Comparison of ENCODE assay signal across 8 cellular contexts in genomic region chr1:154219511-154219910, GRCh38. TPM values are rescaled to one million over a fixed set of nuclear protein-coding genes. Genes with fewer than 3 reads are reported as not detected.
A peak's percentile ranks its signal among the peaks of the same experiment; 100 is the strongest.
DNase-seq lines count a peak whose midpoint lies in the region; ATAC-seq, FAIRE-seq and TF ChIP-seq lines count a peak whose summit lies in the region.

No MANE protein-coding gene starts in this region.

- H3K4me2 ChIP-seq in BLaER1: peak overlapping the region; percentile 77

- no peak for FAIRE-seq in H54 (lab: Jason Lieb, UNC)

- peak overlapping the region; percentile 98 for H3K27ac ChIP-seq in BLaER1
- peak overlapping the region; percentile 99 for H3K27ac ChIP-seq in HUES6 (ENCODE audit: low read depth, low read length)
- peak overlapping the region; percentile 99 for H3K27ac ChIP-seq in stomach smooth muscle (ENCODE audit: low read length)

- peaks cover 76% of the 10 kb centered on the region for H4K20me1 ChIP-seq in BLaER1

- peak overlapping the region; percentile 92 for H3K4me3 ChIP-seq in BLaER1
- peak overlapping the region; percentile 99 for H3K4me3 ChIP-seq in HUES6 (ENCODE audit: low read depth, low read length)
- H3K4me3 ChIP-seq in adipocyte (ENCODE audit: low read length): peak overlapping the region; percentile 99
- peak overlapping the region; percentile 91 for H3K4me3 ChIP-seq in kidney epithelial cell (ENCODE audit: low read depth, low read length)
- peak overlapping the region; percentile 93 to 99 for H3K4me3 ChIP-seq in stomach smooth muscle (ENCODE audit: low read length in 2 of 2)

- H3K27me3 ChIP-seq in BLaER1 (no peaks in the 10 kb centered on the region), HUES6 (ENCODE audit: control insufficient read depth, insufficient read depth, low read length) (no peaks in the 10 kb centered on the region), adipocyte (replicated peaks; ENCODE audit: control insufficient read depth, insufficient read depth, low read length) (no peaks in the 10 kb centered on the region), kidney epithelial cell (ENCODE audit: control insufficient read depth, insufficient read depth, low read length) (no peaks in the 10 kb centered on the region), stomach smooth muscle (ENCODE audit: control insufficient read depth in 1 of 2, insufficient read depth in 2 of 2, low read length in 2 of 2) (no peaks in the 10 kb centered on the region)

- DNase-seq in adipocyte (ENCODE audit: low read depth) (peak; percentile 19), kidney epithelial cell (ENCODE audit: low read depth) (no peak), OCI-M2 (lab: John Stamatoyannopoulos, UW; ENCODE audit: unreplicated experiment) (no peak), H54 (ENCODE audit: insufficient read length, low spot score) (no peak)

- ATAC-seq in GM21360 (IDR thresholded peaks at IDR 0.05; ENCODE audit: unreplicated experiment): no peak

- no peak for TF ChIP-seq CTCF in kidney epithelial cell (IDR thresholded peaks at IDR 0.05; ENCODE audit: insufficient read depth, low read length, poor library complexity, severe bottlenecking)

- H3K9ac ChIP-seq in BLaER1 (peak overlapping the region; percentile 99), HUES6 (ENCODE audit: low read length) (peak overlapping the region; percentile 100), adipocyte (ENCODE audit: low read length) (peak overlapping the region; percentile 100), stomach smooth muscle (ENCODE audit: low read length in 2 of 2) (peak overlapping the region; percentile 100)

- peaks cover 44% of the 10 kb centered on the region for H3K4me1 ChIP-seq in BLaER1
- peaks cover 22% of the 10 kb centered on the region for H3K4me1 ChIP-seq in HUES6 (ENCODE audit: control insufficient read depth, insufficient read depth, low read length)
- H3K4me1 ChIP-seq in adipocyte (ENCODE audit: control insufficient read depth, insufficient read depth, low read length): peaks cover 39% of the 10 kb centered on the region
- H3K4me1 ChIP-seq in stomach smooth muscle (ENCODE audit: control insufficient read depth, insufficient read depth, low read length): peaks cover 26% of the 10 kb centered on the region

- H3K36me3 ChIP-seq in BLaER1 (peaks cover 49% of the 10 kb centered on the region), HUES6 (ENCODE audit: control insufficient read depth, insufficient read depth, low read length) (peaks cover 35% of the 10 kb centered on the region), adipocyte (ENCODE audit: control insufficient read depth, insufficient read depth, low read length, severe bottlenecking) (peaks cover 22% of the 10 kb centered on the region), kidney epithelial cell (ENCODE audit: control insufficient read depth, insufficient read depth, low read length) (no peaks in the 10 kb centered on the region), stomach smooth muscle (ENCODE audit: control insufficient read depth in 2 of 2, insufficient read depth in 2 of 2, low read length in 2 of 2) (peaks cover 8 to 9% of the 10 kb centered on the region in 2 donors)

- H3K9me3 ChIP-seq in BLaER1 (no peaks in the 10 kb centered on the region), HUES6 (ENCODE audit: control insufficient read depth, insufficient read depth, low read depth, low read length) (no peaks in the 10 kb centered on the region), adipocyte (ENCODE audit: control insufficient read depth, low read length) (no peaks in the 10 kb centered on the region), stomach smooth muscle (ENCODE audit: control insufficient read depth in 2 of 2, low read length in 2 of 2) (no peaks in the 10 kb centered on the region)

- no peak for TF ChIP-seq POLR2A in H54 (IDR thresholded peaks at IDR 0.05; ENCODE audit: low read depth, low read length)

RNA-seq across cellular contexts. Expression of gene UBAP2L, which starts 1.2 kb away (rescaled TPM):
- total RNA-seq in kidney epithelial cell: 61.7 and 70.9 TPM in 2 replicates

RNA-seq across cellular contexts. Expression of gene CFAP141, which starts 13.4 kb away (rescaled TPM):
- total RNA-seq in kidney epithelial cell: not detected in 2 replicates

RNA-seq across cellular contexts. Expression of gene TPM3, which starts 27.6 kb away (rescaled TPM):
- 434 and 529 TPM in 2 replicates for total RNA-seq in kidney epithelial cell

RNA-seq across cellular contexts. Expression of gene HAX1, which starts 52.9 kb away (rescaled TPM):
- 106 and 117 TPM in 2 replicates for total RNA-seq in kidney epithelial cell
